Comparison of ENCODE assay signal across 9 cellular contexts in genomic region chr17:31310260-31310659, GRCh38. TPM values are rescaled to one million over a fixed set of nuclear protein-coding genes. Genes with fewer than 3 reads are reported as not detected.
DNase-seq lines count a peak whose midpoint lies in the region; ATAC-seq, FAIRE-seq and TF ChIP-seq lines count a peak whose summit lies in the region.
"Had no signal": no experiment of that assay in that cellular context is flagged by ENCODE, and none has a peak within 500 bp of the region (broad histone marks: within the 10 kb centered on the region; RNA-seq: fewer than 3 reads in every experiment).

No MANE protein-coding gene starts in this region.

- H3K9me3 ChIP-seq in mucosa of rectum (ENCODE audit: control insufficient read depth in 2 of 2, low read length in 2 of 2) (no peaks in the 10 kb centered on the region), tibial artery (no peaks in the 10 kb centered on the region)

- peak overlapping the region; percentile 94 for H3K27ac Mint-ChIP-seq in activated T-helper 1 cell treated with anti-CD3 and anti-CD28 coated beads, Interleukin-12 subunit alpha, Interleukin-12 subunit beta, Interleukin-2, Interleukin-4 antibody, amounts not matched to agents 30 ng/mL and 10 ng/mL and 1 ng/mL, durations not matched to agents 14 hours and 24 hours and 36 hours

- no peak for TF ChIP-seq CTCF in NB4 (IDR thresholded peaks at IDR 0.05; ENCODE audit: low read depth, low read length)
- TF ChIP-seq CTCF in tibial artery (IDR thresholded peaks at IDR 0.05): no peak

- H3K36me3 ChIP-seq in mucosa of rectum (ENCODE audit: control insufficient read depth in 2 of 2, insufficient read depth in 2 of 2, low read length in 2 of 2) (peaks cover under 1 to 2% of the 10 kb centered on the region in 2 donors), tibial artery (peaks cover 0 to 6% (median 0%) of the 10 kb centered on the region in 3 donors)

- TF ChIP-seq POLR2A in NB4 (IDR thresholded peaks at IDR 0.05; ENCODE audit: extremely low read depth, insufficient read length) (no peak), H54 (IDR thresholded peaks at IDR 0.05; ENCODE audit: low read depth, low read length) (no peak)

- peaks cover 5 to 10% of the 10 kb centered on the region in 2 donors for H3K4me1 ChIP-seq in mucosa of rectum (ENCODE audit: control insufficient read depth in 2 of 2, insufficient read depth in 2 of 2, low read length in 2 of 2)
- H3K4me1 ChIP-seq in tibial artery: no peaks in the 10 kb centered on the region

- H3K27ac ChIP-seq in mucosa of rectum (ENCODE audit: low read depth in 2 of 2, low read length in 2 of 2) (peak overlapping the region; percentile 48 to 59), tibial artery (no peak overlapping the region)

- intact Hi-C loops in activated T-helper 1 cell treated with anti-CD3 and anti-CD28 coated beads, Interleukin-12 subunit alpha, Interleukin-12 subunit beta, Interleukin-2, Interleukin-4 antibody, amounts not matched to agents 30 ng/mL and 10 ng/mL and 1 ng/mL, durations not matched to agents 14 hours and 24 hours and 36 hours (cut with micrococcal nuclease): loop anchor here (2.0 to 10.0 kb wide), 3 partner anchors 62 to 403 kb away; partner anchors contain the start of genes NF1 and TEFM
- intact Hi-C loops in tibial artery (cut with DNase I; ENCODE audit: low total_unique reads): no loop called here

- H3K4me1 Mint-ChIP-seq in activated T-helper 1 cell treated with anti-CD3 and anti-CD28 coated beads, Interleukin-12 subunit alpha, Interleukin-12 subunit beta, Interleukin-2, Interleukin-4 antibody, amounts not matched to agents 30 ng/mL and 10 ng/mL and 1 ng/mL, durations not matched to agents 14 hours and 24 hours and 36 hours (ENCODE audit: low read depth): peaks cover 71% of the 10 kb centered on the region

- no peak for ATAC-seq in HG02571 (IDR thresholded peaks at IDR 0.05; ENCODE audit: unreplicated experiment)

- peak overlapping the region; percentile 88 for H3K4me3 ChIP-seq in NB4 (ENCODE audit: low read depth, low read length)
- H3K4me3 ChIP-seq in mucosa of rectum (ENCODE audit: low read length in 2 of 2): peak overlapping the region in 1 of 2 donors; percentile 69
- no peak overlapping the region for H3K4me3 ChIP-seq in tibial artery

- H3K4me3 Mint-ChIP-seq in activated T-helper 1 cell treated with anti-CD3 and anti-CD28 coated beads, Interleukin-12 subunit alpha, Interleukin-12 subunit beta, Interleukin-2, Interleukin-4 antibody, amounts not matched to agents 30 ng/mL and 10 ng/mL and 1 ng/mL, durations not matched to agents 14 hours and 24 hours and 36 hours: peak overlapping the region; percentile 84

- H3K36me3 Mint-ChIP-seq in activated T-helper 1 cell treated with anti-CD3 and anti-CD28 coated beads, Interleukin-12 subunit alpha, Interleukin-12 subunit beta, Interleukin-2, Interleukin-4 antibody, amounts not matched to agents 30 ng/mL and 10 ng/mL and 1 ng/mL, durations not matched to agents 14 hours and 24 hours and 36 hours (ENCODE audit: low read depth): peaks cover 28% of the 10 kb centered on the region

- peaks cover 6% of the 10 kb centered on the region for H3K9me3 Mint-ChIP-seq in activated T-helper 1 cell treated with anti-CD3 and anti-CD28 coated beads, Interleukin-12 subunit alpha, Interleukin-12 subunit beta, Interleukin-2, Interleukin-4 antibody, amounts not matched to agents 30 ng/mL and 10 ng/mL and 1 ng/mL, durations not matched to agents 14 hours and 24 hours and 36 hours

- no peaks in the 10 kb centered on the region for H3K27me3 Mint-ChIP-seq in activated T-helper 1 cell treated with anti-CD3 and anti-CD28 coated beads, Interleukin-12 subunit alpha, Interleukin-12 subunit beta, Interleukin-2, Interleukin-4 antibody, amounts not matched to agents 30 ng/mL and 10 ng/mL and 1 ng/mL, durations not matched to agents 14 hours and 24 hours and 36 hours (ENCODE audit: insufficient read depth)

- DNase-seq in CD1c-positive myeloid dendritic cell (ENCODE audit: extremely low spot score) (peak; percentile 43), NB4 (ENCODE audit: low read depth) (peak; percentile 72), tibial artery (no peak), H54 (ENCODE audit: insufficient read length, low spot score) (no peak), GOT3 (lab: John Stamatoyannopoulos, UW) (no peak)
- no peak for DNase-seq in activated T-helper 1 cell treated with anti-CD3 and anti-CD28 coated beads, Interleukin-12 subunit alpha, Interleukin-12 subunit beta, Interleukin-2, Interleukin-4 antibody, amounts not matched to agents 30 ng/mL and 10 ng/mL and 1 ng/mL, durations not matched to agents 14 hours and 24 hours and 36 hours (ENCODE audit: low spot score)

- H3K9ac ChIP-seq in mucosa of rectum (ENCODE audit: low read depth in 1 of 2, low read length in 2 of 2): peak overlapping the region; percentile 27 to 35

- no peaks in the 10 kb centered on the region for H3K27me3 ChIP-seq in mucosa of rectum (ENCODE audit: control insufficient read depth in 2 of 2, insufficient read depth in 2 of 2, low read length in 2 of 2)
- no peaks in the 10 kb centered on the region for H3K27me3 ChIP-seq in tibial artery

- FAIRE-seq in H54 (lab: Jason Lieb, UNC): no peak
- FAIRE-seq: bronchial epithelial cell had no signal

RNA-seq across cellular contexts. Expression of gene EVI2B, which starts 3.6 kb away (rescaled TPM):
- total RNA-seq in activated T-helper 1 cell treated with anti-CD3 and anti-CD28 coated beads, Interleukin-12 subunit alpha, Interleukin-12 subunit beta, Interleukin-2, Interleukin-4 antibody, amounts not matched to agents 30 ng/mL and 10 ng/mL and 1 ng/mL, durations not matched to agents 14 hours and 24 hours and 36 hours: 21.7 and 25.1 TPM in 2 replicates
- total RNA-seq: bronchial epithelial cell had no signal

RNA-seq across cellular contexts. Expression of gene EVI2A, which starts 11.2 kb away (rescaled TPM):
- 46.3 and 47.9 TPM in 2 replicates for total RNA-seq in activated T-helper 1 cell treated with anti-CD3 and anti-CD28 coated beads, Interleukin-12 subunit alpha, Interleukin-12 subunit beta, Interleukin-2, Interleukin-4 antibody, amounts not matched to agents 30 ng/mL and 10 ng/mL and 1 ng/mL, durations not matched to agents 14 hours and 24 hours and 36 hours
- total RNA-seq: bronchial epithelial cell had no signal

RNA-seq across cellular contexts. Expression of gene OMG, which starts 13.2 kb away (rescaled TPM):
- total RNA-seq in activated T-helper 1 cell treated with anti-CD3 and anti-CD28 coated beads, Interleukin-12 subunit alpha, Interleukin-12 subunit beta, Interleukin-2, Interleukin-4 antibody, amounts not matched to agents 30 ng/mL and 10 ng/mL and 1 ng/mL, durations not matched to agents 14 hours and 24 hours and 36 hours: 0.10 TPM in 2 replicates
- total RNA-seq: bronchial epithelial cell had no signal

Comparison
In these comparisons a context has a peak if more than half of its experiments do, and no peak if none do; other contexts are left out.
1. DNase-seq: peak in CD1c-positive myeloid dendritic cell (single experiment) and NB4 (single experiment); none in activated T-helper 1 cell treated with anti-CD3 and anti-CD28 coated beads, Interleukin-12 subunit alpha, Interleukin-12 subunit beta, Interleukin-2, Interleukin-4 antibody, amounts not matched to agents 30 ng/mL and 10 ng/mL and 1 ng/mL, durations not matched to agents 14 hours and 24 hours and 36 hours (single experiment), tibial artery (0 of 2), H54 (single experiment) and GOT3 (single experiment).
2. H3K27ac ChIP-seq: peak in mucosa of rectum (2 of 2); none in tibial artery (0 of 2).